Comparison of ENCODE assay signal across 28 cellular contexts in the genomic region with DNA sequence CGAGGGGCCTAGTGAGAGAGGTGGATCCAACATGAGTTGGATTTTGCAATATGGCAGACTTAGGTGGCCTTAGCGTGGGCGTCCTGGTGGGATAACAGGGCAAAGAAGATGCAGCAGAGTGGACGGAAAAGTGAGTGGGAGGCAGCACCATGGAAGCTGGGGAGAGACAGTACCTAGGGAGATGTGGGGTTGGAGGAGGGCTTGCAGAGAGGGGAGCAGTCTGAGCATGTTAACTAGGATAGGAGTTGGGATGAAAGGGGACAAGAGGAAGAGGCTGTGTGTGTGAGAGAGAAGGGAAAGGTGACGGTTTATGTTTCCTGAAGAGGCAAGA.
"Had no signal": no experiment of that assay in that cellular context is flagged by ENCODE, and none has a peak within 500 bp of the region (broad histone marks: within the 10 kb centered on the region; RNA-seq: fewer than 3 reads in every experiment).

No MANE protein-coding gene starts in this region.

- DNase-seq: colonic mucosa; cortex of kidney; dermis blood vessel endothelial cell; dorsolateral prefrontal cortex; effector CD4-positive, alpha-beta T cell; effector CD8-positive, alpha-beta T cell; effector memory CD4-positive, alpha-beta T cell; effector memory CD8-positive, alpha-beta T cell; endodermal cell; erythroblast; esophagus squamous epithelium; foreskin fibroblast; foreskin keratinocyte; foreskin melanocyte; gastrocnemius medialis; glutamatergic neuron; head of caudate nucleus; heart left ventricle; heart right ventricle had no signal

- H3K4me3 ChIP-seq: colonic mucosa, coronary artery, dorsolateral prefrontal cortex, esophagus muscularis mucosa, esophagus squamous epithelium, gastrocnemius medialis, gastroesophageal sphincter, heart left ventricle, heart right ventricle had no signal

- H3K4me1 ChIP-seq: colonic mucosa, foreskin keratinocyte, gastrocnemius medialis had no signal

- FAIRE-seq: colon, endometrium, endothelial cell of umbilical vein, frontal cortex had no signal

- H3K27me3 ChIP-seq: colonic mucosa, esophagus muscularis mucosa, esophagus squamous epithelium, foreskin keratinocyte, gastrocnemius medialis, gastroesophageal sphincter, heart left ventricle, heart right ventricle had no signal

- H3K36me3 ChIP-seq: colonic mucosa, esophagus muscularis mucosa, esophagus squamous epithelium, gastrocnemius medialis, gastroesophageal sphincter, heart left ventricle, heart right ventricle had no signal

- ATAC-seq: effector memory CD8-positive, alpha-beta T cell; esophagus mucosa; foreskin keratinocyte; gastrocnemius medialis; gastroesophageal sphincter; heart left ventricle; heart right ventricle had no signal

- H3K27ac ChIP-seq: colonic mucosa, coronary artery, dorsolateral prefrontal cortex, epithelial cell of prostate, esophagus muscularis mucosa, esophagus squamous epithelium, foreskin keratinocyte, gastrocnemius medialis, gastroesophageal sphincter, heart left ventricle, heart right ventricle had no signal

- H3K9me3 ChIP-seq: colonic mucosa, esophagus muscularis mucosa, esophagus squamous epithelium, gastrocnemius medialis, gastroesophageal sphincter, heart left ventricle, heart right ventricle had no signal
